2 cellular contexts compared by ENCODE assay signal in genomic region chr1:160239582-160240299, GRCh38.
TF ChIP-seq lines count a peak whose summit lies in the region.

No MANE protein-coding gene starts in this region.

TF ChIP-seq in Ishikawa, 13 proteins besides CTCF, POLR2A, EP300 and RAD21:
- TF ChIP-seq REST (IDR thresholded peaks at IDR 0.05; ENCODE audit: low read depth) (no peak), FOXM1 (IDR thresholded peaks at IDR 0.05; ENCODE audit: borderline replicate concordance, low read depth) (no peak), CREB1 (IDR thresholded peaks at IDR 0.05; ENCODE audit: low read depth) (no peak), TAF1 (IDR thresholded peaks at IDR 0.05; ENCODE audit: low read depth) (no peak), ZBTB7A (IDR thresholded peaks at IDR 0.05; ENCODE audit: low read depth) (no peak), USF1 (IDR thresholded peaks at IDR 0.05) (no peak), YY1 (IDR thresholded peaks at IDR 0.05; ENCODE audit: low read depth) (no peak), NFIC (IDR thresholded peaks at IDR 0.05) (no peak), CEBPB (IDR thresholded peaks at IDR 0.05) (no peak), TCF12 (IDR thresholded peaks at IDR 0.05; ENCODE audit: low read depth) (no peak), TEAD4 (IDR thresholded peaks at IDR 0.05) (no peak), MAX (IDR thresholded peaks at IDR 0.05) (no peak), EGR1 (IDR thresholded peaks at IDR 0.05) (no peak)
TF ChIP-seq in Ishikawa: peak in this region for 0.

TF ChIP-seq in GM12878, 131 proteins besides CTCF, POLR2A, EP300 and RAD21:
- TF ChIP-seq TARDBP (IDR thresholded peaks at IDR 0.05; ENCODE audit: borderline replicate concordance) (no peak), TCF7 (IDR thresholded peaks at IDR 0.05; ENCODE audit: borderline replicate concordance) (no peak), ZNF592 (IDR thresholded peaks at IDR 0.05) (no peak), ZBTB40 (IDR thresholded peaks at IDR 0.05; ENCODE audit: borderline replicate concordance) (no peak), MAX (IDR thresholded peaks at IDR 0.05; ENCODE audit: low read depth, low read length) (no peak), MTA2 (IDR thresholded peaks at IDR 0.05; ENCODE audit: low read depth) (no peak), IRF3 (IDR thresholded peaks at IDR 0.05) (no peak), E2F8 (IDR thresholded peaks at IDR 0.05; ENCODE audit: low read depth, partially characterized antibody) (no peak), RCOR1 (conservative IDR thresholded peaks at IDR 0.05; ENCODE audit: low read depth, low read length) (no peak)
